Comparison of ENCODE assay signal across 8 cellular contexts in the genomic region with DNA sequence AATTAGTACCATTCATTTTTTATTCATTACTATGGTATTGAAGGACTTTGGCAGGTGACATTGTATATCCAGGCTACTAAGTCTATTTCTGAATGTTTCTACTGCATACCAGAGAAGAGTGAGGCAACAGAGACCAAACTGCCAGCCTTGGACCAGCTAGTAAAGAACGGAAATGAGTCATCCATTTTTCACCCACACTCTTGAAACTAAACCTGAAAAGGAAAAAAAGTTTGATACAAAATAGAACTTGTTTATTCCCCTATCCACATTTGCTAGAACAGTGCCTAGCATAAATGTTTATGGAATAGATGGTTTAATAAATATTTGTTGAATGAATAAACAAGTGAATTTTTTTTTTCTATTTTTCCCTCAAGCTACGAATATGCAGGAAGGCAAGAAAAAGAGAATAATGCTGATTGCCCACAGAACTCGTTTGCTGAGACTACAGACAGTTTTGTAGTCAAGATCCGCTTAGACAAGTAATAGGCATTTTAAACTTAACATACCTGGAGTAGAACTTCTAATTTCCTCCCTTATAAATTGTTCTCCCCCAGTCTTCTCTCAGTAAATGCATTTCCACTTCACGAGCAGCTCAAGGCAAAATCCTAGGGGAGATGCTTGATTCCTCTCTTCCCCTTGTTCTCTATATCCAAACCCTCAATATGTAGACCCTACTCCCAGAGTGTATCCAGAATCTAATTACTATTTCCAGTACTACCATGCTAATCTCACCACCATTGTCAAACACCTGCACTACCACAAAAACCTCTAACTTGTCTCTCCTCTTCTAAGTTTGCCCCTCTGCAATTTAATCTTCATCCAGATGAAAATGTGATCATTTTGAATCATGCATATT.
A peak's percentile ranks its signal among the peaks of the same experiment; 100 is the strongest.
DNase-seq lines count a peak whose midpoint lies in the region; ATAC-seq and TF ChIP-seq lines count a peak whose summit lies in the region.

No MANE protein-coding gene starts in this region.

- H3K4me3 ChIP-seq in A673 (ENCODE audit: low read depth, low read length, poor library complexity, severe bottlenecking) (peak overlapping the region; percentile 6), right lobe of liver (no peak overlapping the region), upper lobe of right lung (no peak overlapping the region)

- H3K4me1 ChIP-seq in A673 (ENCODE audit: insufficient read depth, low read length, poor library complexity, severe bottlenecking) (peaks cover 37% of the 10 kb centered on the region), right lobe of liver (no peaks in the 10 kb centered on the region), upper lobe of right lung (peaks cover 6% of the 10 kb centered on the region)

- 32% methylated on average over 5 of the region's 5 CpGs for WGBS in right lobe of liver (ENCODE audit: insufficient coverage, low coverage, low lambda C conversion rate, missing lambda C conversion rate)

- CTCF ChIA-PET in A673 (lab: Charles Lee), result no interaction called here

- BruUV-seq in A673 (replicated peaks; lab: Mats Ljungman, UMichigan), result TSS peak; percentile 63

- H3K27me3 ChIP-seq in A673 (replicated peaks; ENCODE audit: insufficient read depth, low read depth, low read length, poor library complexity), result no peaks in the 10 kb centered on the region
- H3K27me3 ChIP-seq in right lobe of liver, result no peaks in the 10 kb centered on the region
- H3K27me3 ChIP-seq in upper lobe of right lung, result no peaks in the 10 kb centered on the region

- DNase-seq in A673 (ENCODE audit: low spot score), result peak; percentile 91
- DNase-seq in RPMI7951 (ENCODE audit: low read depth), result peak; percentile 89
- DNase-seq in amniotic stem cell (lab: John Stamatoyannopoulos, UW), result peak; percentile 69
- no peak for DNase-seq in right lobe of liver
- DNase-seq in upper lobe of right lung, result no peak
- DNase-seq in NCI-H1436 treated with DMSO at 0.1 percent for 48 hours (lab: John Stamatoyannopoulos, UW), result no peak

- H3K27ac ChIP-seq in A673 (ENCODE audit: low read depth, low read length, poor library complexity, severe bottlenecking) (peak overlapping the region; percentile 84), right lobe of liver (no peak overlapping the region), upper lobe of right lung (peak overlapping the region; percentile 9)

- ATAC-seq in GM18861 (IDR thresholded peaks at IDR 0.05; ENCODE audit: unreplicated experiment) (peak; percentile 81), HG03064 (IDR thresholded peaks at IDR 0.05; ENCODE audit: low read depth, unreplicated experiment) (peak; percentile 72), right lobe of liver (peak; percentile 45 to 75 (median 54)), upper lobe of right lung (peak; percentile 83)

- intact Hi-C loops in A673 (cut with micrococcal nuclease; ENCODE audit: unreplicated experiment), result no loop called here
- intact Hi-C loops in right lobe of liver (cut with DNase I), result no loop called here
- intact Hi-C loops in upper lobe of right lung (cut with DNase I), result no loop called here

- no peak for TF ChIP-seq CTCF in A673 (conservative IDR thresholded peaks at IDR 0.05; ENCODE audit: low read depth, low read length)
- TF ChIP-seq CTCF in right lobe of liver (IDR thresholded peaks at IDR 0.05), result no peak
- TF ChIP-seq CTCF in upper lobe of right lung (IDR thresholded peaks at IDR 0.05), result no peak

- TF ChIP-seq POLR2A in right lobe of liver (IDR thresholded peaks at IDR 0.05), result no peak

- H3K9me3 ChIP-seq in A673 (ENCODE audit: low read depth, low read length, poor library complexity, severe bottlenecking) (no peaks in the 10 kb centered on the region), right lobe of liver (no peaks in the 10 kb centered on the region), upper lobe of right lung (no peaks in the 10 kb centered on the region)

- no peaks in the 10 kb centered on the region for H3K36me3 ChIP-seq in A673 (ENCODE audit: insufficient read depth, low read length, poor library complexity, severe bottlenecking)
- no peaks in the 10 kb centered on the region for H3K36me3 ChIP-seq in right lobe of liver
- no peaks in the 10 kb centered on the region for H3K36me3 ChIP-seq in upper lobe of right lung

- POLR2A ChIA-PET in A673 (lab: Charles Lee; ENCODE audit: low non-redundant PET), result no interaction called here

Comparison
In these comparisons a context has a peak if more than half of its experiments do, and no peak if none do; other contexts are left out.
1. DNase-seq: peak in A673 (single experiment), RPMI7951 (single experiment) and amniotic stem cell (single experiment); none in right lobe of liver (0 of 3), upper lobe of right lung (single experiment) and NCI-H1436 treated with DMSO at 0.1 percent for 48 hours (single experiment).
2. H3K27ac ChIP-seq: peak in A673 (single experiment) and upper lobe of right lung (single experiment); none in right lobe of liver (0 of 3).
3. Peak in every context shown above with its lines, with median percentiles within 50 percentile points of each other: ATAC-seq.